ENCODE assay signal across 31 cellular contexts in the genomic region with DNA sequence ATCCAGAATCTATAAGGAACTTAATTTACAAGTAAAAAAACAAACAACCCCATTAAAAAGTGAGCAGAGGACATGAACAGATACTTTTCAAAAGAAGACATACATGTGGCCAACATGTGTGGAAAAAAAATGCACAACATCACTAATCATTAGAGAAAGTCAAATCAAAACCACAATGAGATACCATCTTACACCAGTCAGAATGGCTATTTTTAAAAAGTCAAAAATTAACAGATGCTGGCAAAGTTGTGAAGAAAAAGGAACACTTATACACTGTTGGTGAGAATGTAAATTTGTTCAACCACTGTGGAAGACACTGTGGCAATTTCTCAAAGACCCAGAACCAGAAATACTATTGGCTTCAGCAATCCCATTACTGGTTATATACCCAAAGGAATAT.
A peak's percentile ranks its signal among the peaks of the same experiment; 100 is the strongest.
DNase-seq lines count a peak whose midpoint lies in the region; ATAC-seq lines count a peak whose summit lies in the region.
"Had no signal": no experiment of that assay in that cellular context is flagged by ENCODE, and none has a peak within 500 bp of the region (broad histone marks: within the 10 kb centered on the region; RNA-seq: fewer than 3 reads in every experiment).

No MANE protein-coding gene starts in this region.

- intact Hi-C loops in sciatic nerve (cut with DNase I) = no loop called here

- no peak for DNase-seq in stimulated activated naive B cell treated with anti-CD40 and anti-IgM and Interleukin-4, amounts not matched to agents 10 μg/mL and 1 μg/mL and 100 μg/mL, for 72 hours
- DNase-seq in NCI-H446 (lab: John Stamatoyannopoulos, UW) = no peak
- no peak for DNase-seq in sciatic nerve (ENCODE audit: low spot score)
- DNase-seq in putamen (ENCODE audit: low spot score) = no peak
- DNase-seq: ACHN; activated CD4-positive, alpha-beta memory T cell treated with anti-CD3 and anti-CD28 coated beads, Interleukin-2, amount 10 ng/mL, durations not matched to agents 7 days and 5 days; activated CD8-positive, alpha-beta memory T cell treated with anti-CD3 and anti-CD28 coated beads, Interleukin-2, amount 50 U/mL, for 48 hours; activated naive CD4-positive, alpha-beta T cell treated with Interleukin-2 at 50 U/mL for 16 hours; caudate nucleus; CD8-positive, alpha-beta memory T cell; cortex of kidney; DMS153; effector memory CD8-positive, alpha-beta T cell; GOT3; hypothalamus; IMR-90; left cardiac atrium; mammary epithelial cell; NCI-H1436 treated with DMSO at 0.1 percent for 48 hours; NCI-H2081 treated with DMSO at 0.1 percent for 48 hours; NCI-H748 treated with DMSO at 0.1 percent for 48 hours; Peyer's patch; SIG-M5; stimulated activated CD4-positive, alpha-beta T cell treated with anti-CD3 and anti-CD28 coated beads, Interleukin-1b, Interleukin-23, amount 100 ng/mL, for 48 hours; stomach; thyroid gland; uterus had no signal

- peaks cover 5 to 13% of the 10 kb centered on the region in 2 donors for H3K4me1 Mint-ChIP-seq in stimulated activated naive B cell treated with anti-CD40 and anti-IgM and Interleukin-4, amounts not matched to agents 10 μg/mL and 1 μg/mL and 100 μg/mL, for 72 hours
- H3K4me1 Mint-ChIP-seq: activated CD4-positive, alpha-beta memory T cell treated with anti-CD3 and anti-CD28 coated beads, Interleukin-2, amount 10 ng/mL, durations not matched to agents 7 days and 5 days; CD8-positive, alpha-beta memory T cell had no signal

- H3K9me3 Mint-ChIP-seq in stimulated activated naive B cell treated with anti-CD40 and anti-IgM and Interleukin-4, amounts not matched to agents 10 μg/mL and 1 μg/mL and 100 μg/mL, for 72 hours = peaks cover 10 to 17% of the 10 kb centered on the region in 2 donors

- ATAC-seq in GM18870 (IDR thresholded peaks at IDR 0.05; ENCODE audit: unreplicated experiment) (peak; percentile 68), GM21737 (IDR thresholded peaks at IDR 0.05; ENCODE audit: unreplicated experiment) (peak; percentile 74), HG03460 (IDR thresholded peaks at IDR 0.05; ENCODE audit: unreplicated experiment) (peak; percentile 83), sciatic nerve (no peak)
- ATAC-seq in stimulated activated naive B cell treated with anti-CD40 and anti-IgM and Interleukin-4, amounts not matched to agents 10 μg/mL and 1 μg/mL and 100 μg/mL, for 72 hours (replicated peaks) = peak; percentile 25 to 36
- ATAC-seq: effector memory CD8-positive, alpha-beta T cell; left cardiac atrium had no signal

- no peaks in the 10 kb centered on the region for H3K27me3 Mint-ChIP-seq in stimulated activated naive B cell treated with anti-CD40 and anti-IgM and Interleukin-4, amounts not matched to agents 10 μg/mL and 1 μg/mL and 100 μg/mL, for 72 hours
- H3K27me3 Mint-ChIP-seq: activated CD4-positive, alpha-beta memory T cell treated with anti-CD3 and anti-CD28 coated beads, Interleukin-2, amount 10 ng/mL, durations not matched to agents 7 days and 5 days had no signal

- peaks cover 6% of the 10 kb centered on the region in 2 donors for H3K36me3 Mint-ChIP-seq in stimulated activated naive B cell treated with anti-CD40 and anti-IgM and Interleukin-4, amounts not matched to agents 10 μg/mL and 1 μg/mL and 100 μg/mL, for 72 hours
- H3K36me3 Mint-ChIP-seq: CD8-positive, alpha-beta memory T cell had no signal

- no peak overlapping the region for H3K27ac Mint-ChIP-seq in stimulated activated naive B cell treated with anti-CD40 and anti-IgM and Interleukin-4, amounts not matched to agents 10 μg/mL and 1 μg/mL and 100 μg/mL, for 72 hours
- H3K27ac Mint-ChIP-seq: activated CD4-positive, alpha-beta memory T cell treated with anti-CD3 and anti-CD28 coated beads, Interleukin-2, amount 10 ng/mL, durations not matched to agents 7 days and 5 days; activated T-helper 1 cell treated with anti-CD3 and anti-CD28 coated beads, Interleukin-12 subunit alpha, Interleukin-12 subunit beta, Interleukin-2, Interleukin-4 antibody, amounts not matched to agents 30 ng/mL and 10 ng/mL and 1 ng/mL, durations not matched to agents 14 hours and 24 hours and 36 hours; CD8-positive, alpha-beta memory T cell; effector memory CD8-positive, alpha-beta T cell had no signal

- H3K4me3 Mint-ChIP-seq in stimulated activated naive B cell treated with anti-CD40 and anti-IgM and Interleukin-4, amounts not matched to agents 10 μg/mL and 1 μg/mL and 100 μg/mL, for 72 hours = no peak overlapping the region
- H3K4me3 Mint-ChIP-seq: activated CD4-positive, alpha-beta memory T cell treated with anti-CD3 and anti-CD28 coated beads, Interleukin-2, amount 10 ng/mL, durations not matched to agents 7 days and 5 days; activated T-helper 1 cell treated with anti-CD3 and anti-CD28 coated beads, Interleukin-12 subunit alpha, Interleukin-12 subunit beta, Interleukin-2, Interleukin-4 antibody, amounts not matched to agents 30 ng/mL and 10 ng/mL and 1 ng/mL, durations not matched to agents 14 hours and 24 hours and 36 hours; CD8-positive, alpha-beta memory T cell; effector memory CD8-positive, alpha-beta T cell had no signal
